1 cellular context compared by ENCODE assay signal in genomic region chr6:3028202-3028601, GRCh38.
A peak's percentile ranks its signal among the peaks of the same experiment; 100 is the strongest.
TF ChIP-seq lines count a peak whose summit lies in the region.

No MANE protein-coding gene starts in this region.

TF ChIP-seq in K562, 482 proteins besides CTCF, POLR2A, EP300 and RAD21:
- TF ChIP-seq NFYB (IDR thresholded peaks at IDR 0.05; ENCODE audit: extremely low read depth, insufficient read length) (peak; percentile 72), PML (IDR thresholded peaks at IDR 0.05; ENCODE audit: low read length) (0 out of 2 replicates have a peak, but pooled peaks have one; percentile 20), CC2D1A (IDR thresholded peaks at IDR 0.05) (peak; percentile 49; the same call in 1 of the 2 replicates), MTA3 (IDR thresholded peaks at IDR 0.05; ENCODE audit: borderline replicate concordance) (peak; percentile 47; the same call in 1 of the 2 replicates), CHAMP1 (IDR thresholded peaks at IDR 0.05) (peak; percentile 24; the same call in 1 of the 2 replicates), SUPT5H (IDR thresholded peaks at IDR 0.05) (peak; percentile 43; the same call in 1 of the 2 replicates)
